In the genomic region with DNA sequence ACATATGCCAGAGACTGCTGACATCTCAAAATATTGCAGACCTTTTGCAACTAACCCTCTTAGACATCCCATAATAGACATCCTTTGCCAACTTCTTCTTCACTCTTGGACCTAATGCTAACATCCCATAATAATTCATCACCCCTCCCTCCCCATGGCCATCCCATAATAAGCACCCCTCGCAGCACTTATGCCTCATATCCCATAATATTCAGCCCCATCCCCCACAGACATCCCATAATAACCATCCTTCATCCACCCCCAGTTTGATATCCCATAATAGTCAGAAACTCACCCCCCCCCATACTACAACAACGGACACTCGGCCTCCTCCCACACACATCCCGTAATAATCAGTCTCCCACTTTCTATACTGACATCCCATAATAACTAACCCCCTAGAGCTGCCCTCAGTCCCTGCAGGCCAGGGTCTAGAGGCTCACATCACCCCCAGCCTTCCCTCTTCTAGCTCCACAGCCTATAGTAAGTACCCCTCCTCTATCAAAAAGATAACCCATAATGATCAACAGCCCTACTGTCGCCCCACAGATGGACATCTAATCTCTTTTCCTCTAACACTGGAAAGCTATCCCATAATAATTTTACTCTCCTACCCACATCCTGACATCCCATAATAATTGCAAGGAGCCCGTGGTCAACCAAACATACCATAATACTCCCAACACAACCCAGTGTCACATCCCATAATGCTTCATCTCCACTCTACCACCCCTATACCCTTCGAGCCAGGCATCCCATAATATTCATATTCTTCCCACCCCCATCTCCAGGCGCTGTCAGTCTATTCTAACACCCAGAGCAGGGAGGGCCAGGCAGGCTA, we compare ENCODE assay signal across 2 cellular contexts.
A peak's percentile ranks its signal among the peaks of the same experiment; 100 is the strongest.
TF ChIP-seq lines count a peak whose summit lies in the region.

No MANE protein-coding gene starts in this region.

TF ChIP-seq in neural cell, 6 proteins besides CTCF, POLR2A, EP300 and RAD21:
- no peak for TF ChIP-seq SMC3 (conservative IDR thresholded peaks at IDR 0.05; ENCODE audit: poor library complexity)
- TF ChIP-seq TAF1 (IDR thresholded peaks at IDR 0.05; ENCODE audit: low read depth) = peak; percentile 20
- TF ChIP-seq MXI1 (conservative IDR thresholded peaks at IDR 0.05; ENCODE audit: poor library complexity, severe bottlenecking) = no peak
- TF ChIP-seq EZH2 (IDR thresholded peaks at IDR 0.05; ENCODE audit: borderline replicate concordance, insufficient read depth, low read length, poor library complexity, severe bottlenecking) = no peak
- TF ChIP-seq POLR2AphosphoS5 (IDR thresholded peaks at IDR 0.05) = no peak

TF ChIP-seq in WTC11, 78 proteins besides CTCF, POLR2A, EP300 and RAD21:
- TF ChIP-seq, protein P1, sequence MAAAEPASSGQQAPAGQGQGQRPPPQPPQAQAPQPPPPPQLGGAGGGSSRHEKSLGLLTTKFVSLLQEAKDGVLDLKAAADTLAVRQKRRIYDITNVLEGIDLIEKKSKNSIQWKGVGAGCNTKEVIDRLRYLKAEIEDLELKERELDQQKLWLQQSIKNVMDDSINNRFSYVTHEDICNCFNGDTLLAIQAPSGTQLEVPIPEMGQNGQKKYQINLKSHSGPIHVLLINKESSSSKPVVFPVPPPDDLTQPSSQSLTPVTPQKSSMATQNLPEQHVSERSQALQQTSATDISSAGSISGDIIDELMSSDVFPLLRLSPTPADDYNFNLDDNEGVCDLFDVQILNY (CRISPR knock-in tag; IDR thresholded peaks at IDR 0.05) = no peak
- no peak for TF ChIP-seq RELA (CRISPR knock-in tag; IDR thresholded peaks at IDR 0.05; ENCODE audit: borderline replicate concordance)
- TF ChIP-seq, protein P2, sequence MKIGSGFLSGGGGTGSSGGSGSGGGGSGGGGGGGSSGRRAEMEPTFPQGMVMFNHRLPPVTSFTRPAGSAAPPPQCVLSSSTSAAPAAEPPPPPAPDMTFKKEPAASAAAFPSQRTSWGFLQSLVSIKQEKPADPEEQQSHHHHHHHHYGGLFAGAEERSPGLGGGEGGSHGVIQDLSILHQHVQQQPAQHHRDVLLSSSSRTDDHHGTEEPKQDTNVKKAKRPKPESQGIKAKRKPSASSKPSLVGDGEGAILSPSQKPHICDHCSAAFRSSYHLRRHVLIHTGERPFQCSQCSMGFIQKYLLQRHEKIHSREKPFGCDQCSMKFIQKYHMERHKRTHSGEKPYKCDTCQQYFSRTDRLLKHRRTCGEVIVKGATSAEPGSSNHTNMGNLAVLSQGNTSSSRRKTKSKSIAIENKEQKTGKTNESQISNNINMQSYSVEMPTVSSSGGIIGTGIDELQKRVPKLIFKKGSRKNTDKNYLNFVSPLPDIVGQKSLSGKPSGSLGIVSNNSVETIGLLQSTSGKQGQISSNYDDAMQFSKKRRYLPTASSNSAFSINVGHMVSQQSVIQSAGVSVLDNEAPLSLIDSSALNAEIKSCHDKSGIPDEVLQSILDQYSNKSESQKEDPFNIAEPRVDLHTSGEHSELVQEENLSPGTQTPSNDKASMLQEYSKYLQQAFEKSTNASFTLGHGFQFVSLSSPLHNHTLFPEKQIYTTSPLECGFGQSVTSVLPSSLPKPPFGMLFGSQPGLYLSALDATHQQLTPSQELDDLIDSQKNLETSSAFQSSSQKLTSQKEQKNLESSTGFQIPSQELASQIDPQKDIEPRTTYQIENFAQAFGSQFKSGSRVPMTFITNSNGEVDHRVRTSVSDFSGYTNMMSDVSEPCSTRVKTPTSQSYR (CRISPR knock-in tag; IDR thresholded peaks at IDR 0.05) = no peak
- TF ChIP-seq, protein P3, sequence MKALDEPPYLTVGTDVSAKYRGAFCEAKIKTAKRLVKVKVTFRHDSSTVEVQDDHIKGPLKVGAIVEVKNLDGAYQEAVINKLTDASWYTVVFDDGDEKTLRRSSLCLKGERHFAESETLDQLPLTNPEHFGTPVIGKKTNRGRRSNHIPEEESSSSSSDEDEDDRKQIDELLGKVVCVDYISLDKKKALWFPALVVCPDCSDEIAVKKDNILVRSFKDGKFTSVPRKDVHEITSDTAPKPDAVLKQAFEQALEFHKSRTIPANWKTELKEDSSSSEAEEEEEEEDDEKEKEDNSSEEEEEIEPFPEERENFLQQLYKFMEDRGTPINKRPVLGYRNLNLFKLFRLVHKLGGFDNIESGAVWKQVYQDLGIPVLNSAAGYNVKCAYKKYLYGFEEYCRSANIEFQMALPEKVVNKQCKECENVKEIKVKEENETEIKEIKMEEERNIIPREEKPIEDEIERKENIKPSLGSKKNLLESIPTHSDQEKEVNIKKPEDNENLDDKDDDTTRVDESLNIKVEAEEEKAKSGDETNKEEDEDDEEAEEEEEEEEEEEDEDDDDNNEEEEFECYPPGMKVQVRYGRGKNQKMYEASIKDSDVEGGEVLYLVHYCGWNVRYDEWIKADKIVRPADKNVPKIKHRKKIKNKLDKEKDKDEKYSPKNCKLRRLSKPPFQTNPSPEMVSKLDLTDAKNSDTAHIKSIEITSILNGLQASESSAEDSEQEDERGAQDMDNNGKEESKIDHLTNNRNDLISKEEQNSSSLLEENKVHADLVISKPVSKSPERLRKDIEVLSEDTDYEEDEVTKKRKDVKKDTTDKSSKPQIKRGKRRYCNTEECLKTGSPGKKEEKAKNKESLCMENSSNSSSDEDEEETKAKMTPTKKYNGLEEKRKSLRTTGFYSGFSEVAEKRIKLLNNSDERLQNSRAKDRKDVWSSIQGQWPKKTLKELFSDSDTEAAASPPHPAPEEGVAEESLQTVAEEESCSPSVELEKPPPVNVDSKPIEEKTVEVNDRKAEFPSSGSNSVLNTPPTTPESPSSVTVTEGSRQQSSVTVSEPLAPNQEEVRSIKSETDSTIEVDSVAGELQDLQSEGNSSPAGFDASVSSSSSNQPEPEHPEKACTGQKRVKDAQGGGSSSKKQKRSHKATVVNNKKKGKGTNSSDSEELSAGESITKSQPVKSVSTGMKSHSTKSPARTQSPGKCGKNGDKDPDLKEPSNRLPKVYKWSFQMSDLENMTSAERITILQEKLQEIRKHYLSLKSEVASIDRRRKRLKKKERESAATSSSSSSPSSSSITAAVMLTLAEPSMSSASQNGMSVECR (CRISPR knock-in tag; IDR thresholded peaks at IDR 0.05; ENCODE audit: borderline replicate concordance) = no peak
- TF ChIP-seq, protein P4, sequence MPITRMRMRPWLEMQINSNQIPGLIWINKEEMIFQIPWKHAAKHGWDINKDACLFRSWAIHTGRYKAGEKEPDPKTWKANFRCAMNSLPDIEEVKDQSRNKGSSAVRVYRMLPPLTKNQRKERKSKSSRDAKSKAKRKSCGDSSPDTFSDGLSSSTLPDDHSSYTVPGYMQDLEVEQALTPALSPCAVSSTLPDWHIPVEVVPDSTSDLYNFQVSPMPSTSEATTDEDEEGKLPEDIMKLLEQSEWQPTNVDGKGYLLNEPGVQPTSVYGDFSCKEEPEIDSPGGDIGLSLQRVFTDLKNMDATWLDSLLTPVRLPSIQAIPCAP (CRISPR knock-in tag; IDR thresholded peaks at IDR 0.05) = no peak
- no peak for TF ChIP-seq TCF7 (CRISPR knock-in tag; IDR thresholded peaks at IDR 0.05; ENCODE audit: low read depth)
- TF ChIP-seq, protein P5, sequence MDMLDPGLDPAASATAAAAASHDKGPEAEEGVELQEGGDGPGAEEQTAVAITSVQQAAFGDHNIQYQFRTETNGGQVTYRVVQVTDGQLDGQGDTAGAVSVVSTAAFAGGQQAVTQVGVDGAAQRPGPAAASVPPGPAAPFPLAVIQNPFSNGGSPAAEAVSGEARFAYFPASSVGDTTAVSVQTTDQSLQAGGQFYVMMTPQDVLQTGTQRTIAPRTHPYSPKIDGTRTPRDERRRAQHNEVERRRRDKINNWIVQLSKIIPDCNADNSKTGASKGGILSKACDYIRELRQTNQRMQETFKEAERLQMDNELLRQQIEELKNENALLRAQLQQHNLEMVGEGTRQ (CRISPR knock-in tag; IDR thresholded peaks at IDR 0.05) = no peak
- TF ChIP-seq ZBTB21 (CRISPR knock-in tag; IDR thresholded peaks at IDR 0.05; ENCODE audit: borderline replicate concordance) = no peak
- TF ChIP-seq GRHL2 (CRISPR knock-in tag; IDR thresholded peaks at IDR 0.05; ENCODE audit: insufficient replicate concordance, severe bottlenecking) = no peak
- TF ChIP-seq, protein P6, sequence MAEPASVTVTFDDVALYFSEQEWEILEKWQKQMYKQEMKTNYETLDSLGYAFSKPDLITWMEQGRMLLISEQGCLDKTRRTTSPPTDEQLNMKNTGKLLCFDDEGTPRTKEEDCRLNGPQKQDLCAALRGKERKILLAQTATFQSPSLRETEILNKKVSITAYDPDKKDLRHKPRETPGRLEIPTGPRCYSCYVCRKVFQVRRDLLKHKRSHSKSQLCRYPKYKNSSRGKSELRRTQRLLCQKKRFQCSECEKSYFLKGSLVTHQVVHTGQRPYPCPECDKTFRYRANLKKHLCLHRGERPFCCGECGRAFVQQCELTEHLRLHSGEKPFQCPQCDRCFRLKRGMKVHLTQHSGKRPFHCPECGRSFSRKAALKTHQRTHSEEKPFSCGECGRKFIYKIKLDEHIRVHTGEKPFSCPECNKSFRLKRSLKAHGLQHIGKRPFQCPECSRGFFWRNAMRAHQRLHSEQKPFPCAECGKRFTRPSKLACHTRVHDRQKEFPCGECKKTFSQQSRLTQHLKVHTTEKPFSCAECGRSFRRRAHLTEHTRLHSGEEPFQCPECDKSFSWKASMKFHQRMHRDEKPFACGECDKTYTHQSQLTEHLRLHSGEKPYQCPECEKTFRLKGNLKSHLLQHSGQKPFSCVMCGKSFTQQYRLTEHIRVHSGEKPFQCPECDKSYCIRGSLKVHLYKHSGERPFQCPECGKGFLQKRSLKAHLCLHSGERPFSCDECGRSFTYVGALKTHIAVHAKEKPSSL (CRISPR knock-in tag; conservative IDR thresholded peaks at IDR 0.05) = no peak
- no peak for TF ChIP-seq TP53 (CRISPR knock-in tag; IDR thresholded peaks at IDR 0.05)
- no peak for TF ChIP-seq CBFB (CRISPR knock-in tag; IDR thresholded peaks at IDR 0.05; ENCODE audit: low read depth)
- TF ChIP-seq SMAD3 (CRISPR knock-in tag; IDR thresholded peaks at IDR 0.05; ENCODE audit: borderline replicate concordance) = no peak
- TF ChIP-seq ZNF671 (CRISPR knock-in tag; IDR thresholded peaks at IDR 0.05) = no peak
- TF ChIP-seq, protein P7, sequence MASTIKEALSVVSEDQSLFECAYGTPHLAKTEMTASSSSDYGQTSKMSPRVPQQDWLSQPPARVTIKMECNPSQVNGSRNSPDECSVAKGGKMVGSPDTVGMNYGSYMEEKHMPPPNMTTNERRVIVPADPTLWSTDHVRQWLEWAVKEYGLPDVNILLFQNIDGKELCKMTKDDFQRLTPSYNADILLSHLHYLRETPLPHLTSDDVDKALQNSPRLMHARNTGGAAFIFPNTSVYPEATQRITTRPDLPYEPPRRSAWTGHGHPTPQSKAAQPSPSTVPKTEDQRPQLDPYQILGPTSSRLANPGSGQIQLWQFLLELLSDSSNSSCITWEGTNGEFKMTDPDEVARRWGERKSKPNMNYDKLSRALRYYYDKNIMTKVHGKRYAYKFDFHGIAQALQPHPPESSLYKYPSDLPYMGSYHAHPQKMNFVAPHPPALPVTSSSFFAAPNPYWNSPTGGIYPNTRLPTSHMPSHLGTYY (CRISPR knock-in tag; IDR thresholded peaks at IDR 0.05) = no peak
